In the genomic region with DNA sequence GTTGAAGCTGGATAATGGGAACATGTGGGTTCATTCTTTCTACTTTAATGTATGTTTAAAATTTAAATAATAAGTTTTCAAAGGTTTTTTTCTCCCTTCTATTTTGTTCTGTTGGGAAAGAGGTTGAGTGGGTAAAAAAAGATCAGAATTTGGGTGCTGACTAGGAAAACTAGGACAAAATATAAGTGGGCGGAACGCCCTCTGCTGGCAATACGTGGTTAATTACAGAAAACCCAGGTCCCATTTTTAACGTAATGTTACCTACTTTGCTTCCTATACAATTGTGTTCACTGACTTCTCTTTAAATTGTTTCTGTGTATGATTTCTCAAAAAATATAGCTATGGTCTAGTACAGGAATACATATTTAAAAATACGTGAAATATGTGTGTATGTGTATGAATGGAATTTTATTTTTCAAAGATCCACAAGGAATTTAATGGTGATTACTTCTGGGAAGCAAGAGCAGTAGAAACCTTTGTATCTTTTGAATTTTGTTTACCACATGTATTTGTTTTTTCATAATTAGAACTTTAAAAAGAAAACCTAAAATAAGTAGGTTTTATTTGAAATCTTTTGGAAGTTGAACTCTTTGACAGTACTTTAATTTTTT, we compare ENCODE assay signal across 8 cellular contexts. TPM values are rescaled to one million over a fixed set of nuclear protein-coding genes. Genes with fewer than 3 reads are reported as not detected.
DNase-seq lines count a peak whose midpoint lies in the region; ATAC-seq and TF ChIP-seq lines count a peak whose summit lies in the region.

No MANE protein-coding gene starts in this region.

- no peaks in the 10 kb centered on the region for H3K27me3 ChIP-seq in left lung

- intact Hi-C loops in left lung (cut with DNase I) = no loop called here

- no peak overlapping the region for H3K4me3 ChIP-seq in left lung

- H3K27ac ChIP-seq in left lung = no peak overlapping the region

- TF ChIP-seq CTCF in left lung (IDR thresholded peaks at IDR 0.05) = peak; percentile 71 to 74

- peaks cover 0 to 79% of the 10 kb centered on the region in 2 donors for H3K36me3 ChIP-seq in left lung

- H3K4me1 ChIP-seq in left lung = peaks cover 0 to 28% of the 10 kb centered on the region in 2 donors

- H3K9me3 ChIP-seq in left lung = no peaks in the 10 kb centered on the region

- ATAC-seq in left lung (peak; percentile 66), HG03571 (IDR thresholded peaks at IDR 0.05; ENCODE audit: unreplicated experiment) (no peak)

- DNase-seq in NCI-H2107 treated with DMSO at 0.1 percent for 48 hours (lab: John Stamatoyannopoulos, UW; ENCODE audit: unreplicated experiment) = peak; percentile 5
- DNase-seq in NCI-H2107 (lab: John Stamatoyannopoulos, UW) = no peak
- peak; percentile 56 for DNase-seq in NAMALWA (ENCODE audit: low spot score)
- DNase-seq in activated CD4-positive, CD25-positive, alpha-beta regulatory T cell treated with anti-CD3 and anti-CD28 coated beads, Interleukin-2, amount 50 U/mL, for 16 hours (ENCODE audit: low read depth, low spot score) = peak; percentile 31
- peak; percentile 52 for DNase-seq in central memory CD4-positive, alpha-beta T cell
- DNase-seq in left lung = peak in 1 of 2 donors; percentile 34
- DNase-seq in stimulated activated CD4-positive, alpha-beta T cell treated with anti-CD3 and anti-CD28 coated beads, TNF-alpha, amount 100 ng/mL, for 48 hours (ENCODE audit: low read depth in 3 of 3) = peak; percentile 8 to 25 (median 12)

RNA-seq across cellular contexts. Expression of a gene that starts 8.7 kb away (rescaled TPM):
- total RNA-seq in left lung = 10 to 100 TPM; 22.6 to 25.0 TPM

RNA-seq across cellular contexts. Expression of a gene that starts 8.8 kb away (rescaled TPM):
- 10 to 100 TPM; 20.4 to 26.4 TPM for total RNA-seq in left lung

RNA-seq across cellular contexts. Expression of a gene that starts 48.9 kb away (rescaled TPM):
- total RNA-seq in left lung = 1 to 10 TPM; 1.4 to 2.1 TPM
